Comparison of ENCODE assay signal across 24 cellular contexts in the genomic region with DNA sequence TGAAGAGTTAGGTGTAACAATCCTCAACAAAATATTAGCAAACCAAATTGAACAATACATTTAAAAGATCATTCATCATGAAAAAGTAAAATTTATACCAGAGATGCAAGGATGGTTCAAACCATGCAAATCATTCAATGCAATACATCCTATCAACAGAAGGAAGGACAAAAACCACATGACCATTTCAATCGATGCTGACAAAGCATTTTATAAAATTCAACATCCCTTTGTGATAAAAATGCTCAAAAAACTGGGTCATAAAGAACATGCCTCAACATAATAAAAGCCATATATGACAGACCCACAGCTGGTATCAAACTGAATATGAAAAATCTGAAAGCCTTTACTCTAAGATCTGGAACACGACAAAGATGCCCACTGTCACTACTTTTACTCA.
A peak's percentile ranks its signal among the peaks of the same experiment; 100 is the strongest.
DNase-seq lines count a peak whose midpoint lies in the region; ATAC-seq, FAIRE-seq and TF ChIP-seq lines count a peak whose summit lies in the region.
"Had no signal": no experiment of that assay in that cellular context is flagged by ENCODE, and none has a peak within 500 bp of the region (broad histone marks: within the 10 kb centered on the region; RNA-seq: fewer than 3 reads in every experiment).

No MANE protein-coding gene starts in this region.

- H3K27me3 ChIP-seq in HepG2 (ENCODE audit: control insufficient read depth in 1 of 2, insufficient read depth in 2 of 2, low read length in 2 of 2) = no peaks in the 10 kb centered on the region
- H3K27me3 ChIP-seq in right lobe of liver = no peaks in the 10 kb centered on the region
- H3K27me3 ChIP-seq in K562 (ENCODE audit: control insufficient read depth in 2 of 2, insufficient read depth in 2 of 2, low read length in 2 of 2) = no peaks in the 10 kb centered on the region
- H3K27me3 ChIP-seq: BE2C, BLaER1 had no signal

- H3K4me2 ChIP-seq in HepG2 (ENCODE audit: low read depth, low read length) (no peak overlapping the region), K562 (ENCODE audit: insufficient read depth, low read length) (no peak overlapping the region)
- H3K4me2 ChIP-seq: BLaER1 had no signal

- no peaks in the 10 kb centered on the region for H3K36me3 ChIP-seq in HepG2 (replicated peaks in 1 of 2; ENCODE audit: control insufficient read depth in 1 of 2, insufficient read depth in 2 of 2, low read length in 2 of 2)
- H3K36me3 ChIP-seq in right lobe of liver = no peaks in the 10 kb centered on the region
- no peaks in the 10 kb centered on the region for H3K36me3 ChIP-seq in K562 (ENCODE audit: control insufficient read depth, insufficient read depth, low read length)
- H3K36me3 ChIP-seq: BE2C, BLaER1 had no signal

- H3K79me2 ChIP-seq in HepG2 (ENCODE audit: insufficient read depth, low read length) (no peaks in the 10 kb centered on the region), K562 (ENCODE audit: control insufficient read depth, insufficient read depth, low read length) (no peaks in the 10 kb centered on the region)

- in situ Hi-C loops in HepG2 (cut with HindIII; ENCODE audit: extremely low pct_ligation_motif_present, low pct_unique_long_range_greater_than_20kb) (no loop called here), K562 (cut with MboI) (no loop called here)

- H3K9me1 ChIP-seq in K562 (ENCODE audit: control insufficient read depth, insufficient read depth, low read length) = no peaks in the 10 kb centered on the region

- H2AFZ ChIP-seq in HepG2 (ENCODE audit: low read length) (no peak overlapping the region), K562 (ENCODE audit: low read depth, low read length) (no peak overlapping the region)

- POLR2A ChIA-PET in HepG2 (lab: Yijun Ruan, JAX) (no interaction called here), K562 (lab: Yijun Ruan, JAX) (no interaction called here)

- H3K4me1 ChIP-seq in HepG2 (ENCODE audit: insufficient read depth, low read length) (no peaks in the 10 kb centered on the region), right lobe of liver (no peaks in the 10 kb centered on the region), K562 (replicated peaks in 1 of 2; ENCODE audit: control insufficient read depth in 2 of 2, insufficient read depth in 2 of 2, low read length in 2 of 2) (no peaks in the 10 kb centered on the region)
- H3K4me1 ChIP-seq: BE2C, BLaER1 had no signal

- H3K9me3 ChIP-seq in HepG2 (ENCODE audit: low read length) (peaks cover 89% of the 10 kb centered on the region), right lobe of liver (no peaks in the 10 kb centered on the region), K562 (replicated peaks; ENCODE audit: control insufficient read depth, insufficient read depth, low read depth, low read length) (no peaks in the 10 kb centered on the region)
- H3K9me3 ChIP-seq: BE2C, BLaER1 had no signal

- TF ChIP-seq EP300 in HepG2 (IDR thresholded peaks at IDR 0.05; ENCODE audit: low read depth in 2 of 2, low read length in 2 of 2) = no peak
- TF ChIP-seq EP300 in HepG2 (CRISPR knock-in tag; IDR thresholded peaks at IDR 0.05; ENCODE audit: borderline replicate concordance) = no peak
- no peak for TF ChIP-seq EP300 in K562 (IDR thresholded peaks at IDR 0.05; ENCODE audit: low read length)

- no peak overlapping the region for H3K9ac ChIP-seq in HepG2 (ENCODE audit: insufficient read depth, low read depth, low read length)
- H3K9ac ChIP-seq in K562 (ENCODE audit: insufficient read depth in 1 of 2, low read depth in 2 of 2, low read length in 2 of 2) = no peak overlapping the region
- H3K9ac ChIP-seq: BLaER1 had no signal

- ATAC-seq in HepG2 (no peak), right lobe of liver (no peak), K562 (no peak)
- ATAC-seq: GM12878 had no signal

- FAIRE-seq in HepG2 (lab: Jason Lieb, UNC) (no peak), K562 (lab: Jason Lieb, UNC) (no peak)
- FAIRE-seq: GM12878, GM12892, GM18507 had no signal

- no peaks in the 10 kb centered on the region for H4K20me1 ChIP-seq in HepG2 (ENCODE audit: insufficient read depth, low read length)
- no peaks in the 10 kb centered on the region for H4K20me1 ChIP-seq in K562 (replicated peaks; ENCODE audit: control insufficient read depth, insufficient read depth, low read length)
- H4K20me1 ChIP-seq: BLaER1 had no signal

- CTCF ChIA-PET in HepG2 (lab: Yijun Ruan, JAX; ENCODE audit: low intra/inter-chr PET ratio, low total read pairs) (no interaction called here), K562 (lab: Yijun Ruan, JAX; ENCODE audit: low intra/inter-chr PET ratio) (no interaction called here)

- TF ChIP-seq RAD21 in HepG2 (CRISPR knock-in tag; IDR thresholded peaks at IDR 0.05) (no peak), K562 (CRISPR knock-in tag; conservative IDR thresholded peaks at IDR 0.05 in 1 of 2, IDR thresholded peaks at IDR 0.05 in 1 of 2) (no peak)

- 0% methylated on average over 2 of the region's 2 CpGs for WGBS in HepG2 (ENCODE audit: low lambda C conversion rate)
- 63% methylated on average over 2 of the region's 2 CpGs for WGBS in right lobe of liver (ENCODE audit: insufficient coverage, low coverage, low lambda C conversion rate, missing lambda C conversion rate)
- 4% methylated on average over 2 of the region's 2 CpGs for WGBS in K562 (ENCODE audit: insufficient coverage, low coverage, missing lambda C conversion rate)

- TF ChIP-seq CTCF in HepG2 (CRISPR knock-in tag; IDR thresholded peaks at IDR 0.05) (no peak), right lobe of liver (IDR thresholded peaks at IDR 0.05) (no peak), K562 (IDR thresholded peaks at IDR 0.05 in 2 of 3, conservative IDR thresholded peaks at IDR 0.05 in 1 of 3; ENCODE audit: insufficient read depth in 2 of 3, low read depth in 1 of 3, low read length in 3 of 3) (no peak)

- H3K27ac ChIP-seq in HepG2 (ENCODE audit: extremely low read length, insufficient read depth, low read length) (no peak overlapping the region), right lobe of liver (no peak overlapping the region), K562 (ENCODE audit: extremely low read depth, low read depth, low read length) (no peak overlapping the region)
- H3K27ac ChIP-seq: 22Rv1, BLaER1 had no signal

- DNase-seq in HepG2 (ENCODE audit: low spot score) (no peak), right lobe of liver (no peak), K562 (ENCODE audit: extremely low read depth in 1 of 4, low spot score in 3 of 4) (no peak), RPMI8226 (no peak), NCI-H1417 (lab: John Stamatoyannopoulos, UW) (no peak)
- DNase-seq: ACHN; BE2C; C1 segment of cervical spinal cord; CD4-positive, alpha-beta memory T cell; CD4-positive, CD25-positive, alpha-beta regulatory T cell; CD8-positive, alpha-beta memory T cell; COR-L47; DMS 273 treated with DMSO at 0.1 percent for 48 hours; DMS153; DMS53; DMS79; DND-41; EL; GDM1 had no signal

- BruUV-seq in HepG2 (replicated peaks; lab: Mats Ljungman, UMichigan) (no TSS peak), K562 (replicated peaks; lab: Mats Ljungman, UMichigan) (no TSS peak)

- no peak for TF ChIP-seq POLR2A in HepG2 (IDR thresholded peaks at IDR 0.05; ENCODE audit: insufficient read depth in 1 of 2, low read depth in 2 of 2, low read length in 2 of 2)
- no peak for TF ChIP-seq POLR2A in right lobe of liver (IDR thresholded peaks at IDR 0.05)
- no peak for TF ChIP-seq POLR2A in K562 (conservative IDR thresholded peaks at IDR 0.05)

- H3K4me3 ChIP-seq in HepG2 (replicated peaks in 1 of 3; ENCODE audit: insufficient read depth in 1 of 3, low read depth in 2 of 3, low read length in 3 of 3) (no peak overlapping the region), right lobe of liver (no peak overlapping the region), K562 (no peak overlapping the region)
- H3K4me3 ChIP-seq: BLaER1, GM12878 had no signal

- intact Hi-C loops in HepG2 (cut with micrococcal nuclease; ENCODE audit: unreplicated experiment) (no loop called here), right lobe of liver (cut with DNase I) (no loop called here), K562 (cut with micrococcal nuclease) (no loop called here)

TF ChIP-seq in HepG2, 621 proteins besides CTCF, POLR2A, EP300 and RAD21 (continues in another document):
- peak; percentile 60 to 80 for TF ChIP-seq MAFK (conservative IDR thresholded peaks at IDR 0.05 in 1 of 2, IDR thresholded peaks at IDR 0.05 in 1 of 2; ENCODE audit: low read length in 2 of 2)
- TF ChIP-seq MAFF (IDR thresholded peaks at IDR 0.05; ENCODE audit: low read depth, low read length) = peak; percentile 66
- TF ChIP-seq, protein P1, sequence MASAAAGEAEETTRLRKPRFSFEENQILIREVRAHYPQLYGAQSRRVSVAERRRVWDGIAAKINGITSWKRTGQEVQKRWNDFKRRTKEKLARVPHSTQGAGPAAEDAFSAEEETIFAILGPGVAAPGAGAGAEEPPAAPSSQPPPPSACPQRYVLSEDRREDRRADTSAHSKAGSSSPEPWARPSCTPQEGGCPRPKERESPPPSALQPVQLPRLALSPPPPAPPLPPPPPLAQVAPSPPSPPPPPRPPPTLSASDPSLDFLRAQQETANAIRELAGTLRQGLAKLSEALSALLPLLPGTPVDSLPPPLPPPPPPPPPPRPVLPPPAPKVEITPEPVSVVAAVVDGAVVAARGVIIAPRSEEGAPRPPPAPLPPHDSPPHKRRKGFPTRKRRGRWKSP (CRISPR knock-in tag; IDR thresholded peaks at IDR 0.05) = no peak
- no peak for TF ChIP-seq TSC22D2 (CRISPR knock-in tag; IDR thresholded peaks at IDR 0.05; ENCODE audit: borderline replicate concordance)
- no peak for TF ChIP-seq FOXM1 (CRISPR knock-in tag; IDR thresholded peaks at IDR 0.05)
- TF ChIP-seq KDM6A (CRISPR knock-in tag; IDR thresholded peaks at IDR 0.05; ENCODE audit: low read depth) = no peak

TF ChIP-seq in K562, 482 proteins besides CTCF, POLR2A, EP300 and RAD21 (continues in another document):
- TF ChIP-seq ETV5 (CRISPR knock-in tag; IDR thresholded peaks at IDR 0.05; ENCODE audit: low read depth) = no peak
- peak; percentile 22; the same call in 1 of the 2 replicates for TF ChIP-seq C11orf30 (IDR thresholded peaks at IDR 0.05; ENCODE audit: low read depth)
- no peak for TF ChIP-seq NFXL1 (CRISPR knock-in tag; IDR thresholded peaks at IDR 0.05)
- no peak for TF ChIP-seq HDAC6 (IDR thresholded peaks at IDR 0.05; ENCODE audit: low read depth, low read length)
- TF ChIP-seq ELF2 (CRISPR knock-in tag; IDR thresholded peaks at IDR 0.05) = no peak
- TF ChIP-seq HSF4 (CRISPR knock-in tag; IDR thresholded peaks at IDR 0.05; ENCODE audit: borderline replicate concordance) = no peak
- peak; percentile 44; the same call in 1 of the 2 replicates for TF ChIP-seq ZNF316 (IDR thresholded peaks at IDR 0.05)
- no peak for TF ChIP-seq MTA2 (IDR thresholded peaks at IDR 0.05; ENCODE audit: low read depth)
- TF ChIP-seq NCOA2 (IDR thresholded peaks at IDR 0.05; ENCODE audit: partially characterized antibody in 2 of 2) = no peak
- no peak for TF ChIP-seq ILK (tag; IDR thresholded peaks at IDR 0.05; ENCODE audit: borderline replicate concordance, low read depth)
- TF ChIP-seq MYBL2 (IDR thresholded peaks at IDR 0.05; ENCODE audit: low read depth) = no peak
- TF ChIP-seq MYBL2 (CRISPR knock-in tag; IDR thresholded peaks at IDR 0.05; ENCODE audit: borderline replicate concordance) = no peak
- no peak for TF ChIP-seq TOE1 (IDR thresholded peaks at IDR 0.05; ENCODE audit: borderline replicate concordance)
- TF ChIP-seq TOE1 (CRISPR knock-in tag; IDR thresholded peaks at IDR 0.05; ENCODE audit: borderline replicate concordance, low read depth) = no peak
- no peak for TF ChIP-seq POLR2AphosphoS2 (IDR thresholded peaks at IDR 0.05; ENCODE audit: low read length)
